Comparison of ENCODE assay signal across 13 cellular contexts in the genomic region with DNA sequence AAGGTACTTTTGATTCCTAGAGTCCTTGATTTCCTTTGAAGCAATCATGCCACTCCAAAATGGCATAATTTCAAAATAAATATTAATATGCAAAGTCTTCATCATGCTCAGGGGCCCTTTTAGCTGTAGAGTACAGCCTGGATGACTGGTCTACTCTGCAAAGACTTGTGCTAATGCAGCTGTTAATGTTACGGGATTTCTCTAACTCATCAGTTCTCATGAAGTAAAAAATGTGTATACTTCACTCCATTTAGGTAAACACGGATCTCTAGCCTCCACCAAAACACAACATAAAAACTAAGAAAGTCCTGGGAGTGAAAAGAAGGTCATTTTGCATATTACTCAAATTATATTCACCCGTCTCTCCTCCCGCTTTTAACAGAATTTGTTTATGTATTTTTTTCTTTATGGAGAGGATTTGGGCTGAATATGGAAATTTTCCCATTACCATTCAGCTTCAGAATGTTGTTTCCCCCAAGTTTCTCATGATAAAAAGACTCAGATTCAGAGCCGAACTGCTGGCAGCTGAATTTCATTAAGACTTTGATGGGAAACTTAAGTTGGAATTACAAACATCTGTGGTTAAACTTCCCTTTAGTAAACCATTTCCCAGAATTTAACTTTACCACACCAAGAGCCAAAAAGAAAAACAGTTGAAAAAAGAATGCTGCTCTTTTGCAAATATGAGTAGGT. TPM values are rescaled to one million over a fixed set of nuclear protein-coding genes. Genes with fewer than 3 reads are reported as not detected.
DNase-seq lines count a peak whose midpoint lies in the region; ATAC-seq and TF ChIP-seq lines count a peak whose summit lies in the region.
"Had no signal": no experiment of that assay in that cellular context is flagged by ENCODE, and none has a peak within 500 bp of the region (broad histone marks: within the 10 kb centered on the region; RNA-seq: fewer than 3 reads in every experiment).

No MANE protein-coding gene starts in this region.

- H3K4me2 ChIP-seq in osteoblast (ENCODE audit: insufficient read depth, low read length): peak overlapping the region; percentile 39
- H3K4me2 ChIP-seq: A549 had no signal

- peak in 2 of 4 donors; percentile 33 to 38 for ATAC-seq in heart left ventricle
- ATAC-seq in right cardiac atrium: no peak
- no peak for ATAC-seq in activated T-cell treated with anti-CD3 and anti-CD28 coated beads, Interleukin-2, amount 50 U/mL, for 72 hours (replicated peaks in 1 of 2)
- ATAC-seq: A549 had no signal

- H3K27me3 ChIP-seq in heart left ventricle (no peaks in the 10 kb centered on the region), right cardiac atrium (ENCODE audit: control insufficient read depth, insufficient read depth) (no peaks in the 10 kb centered on the region), esophagus squamous epithelium (no peaks in the 10 kb centered on the region), osteoblast (ENCODE audit: insufficient read depth, low read length) (no peaks in the 10 kb centered on the region), vagina (no peaks in the 10 kb centered on the region)

- H3K4me3 ChIP-seq in heart left ventricle (peak overlapping the region in 1 of 12 donors; percentile 7), right cardiac atrium (ENCODE audit: low read length) (no peak overlapping the region), esophagus squamous epithelium (no peak overlapping the region), osteoblast (ENCODE audit: insufficient read depth, low read length) (no peak overlapping the region), vagina (no peak overlapping the region)
- H3K4me3 ChIP-seq: A549 had no signal

- peaks cover 21% of the 10 kb centered on the region for H3K27me3 Mint-ChIP-seq in activated T-cell treated with anti-CD3 and anti-CD28 coated beads, Interleukin-2, amount 50 U/mL, for 72 hours (ENCODE audit: low read depth)

- 69 to 74% (median 70%) methylated on average over 5 of the region's 5 CpGs for WGBS in heart left ventricle, 4 donors
- WGBS in right cardiac atrium: 65% methylated on average over 5 of the region's 5 CpGs
- 61 to 62% methylated on average over 5 of the region's 5 CpGs for WGBS in esophagus squamous epithelium, 2 donors

- no peaks in the 10 kb centered on the region for H3K9me3 Mint-ChIP-seq in activated T-cell treated with anti-CD3 and anti-CD28 coated beads, Interleukin-2, amount 50 U/mL, for 72 hours

- no peak overlapping the region for H3K4me3 Mint-ChIP-seq in activated T-cell treated with anti-CD3 and anti-CD28 coated beads, Interleukin-2, amount 50 U/mL, for 72 hours

- no peak overlapping the region for H2AFZ ChIP-seq in osteoblast (ENCODE audit: low read length)

- H3K4me1 ChIP-seq in heart left ventricle (peaks cover 5 to 98% (median 72%) of the 10 kb centered on the region in 12 donors), right cardiac atrium (ENCODE audit: control insufficient read depth, insufficient read depth, low read length) (peaks cover 9% of the 10 kb centered on the region), esophagus squamous epithelium (peaks cover 0 to 68% (median 26%) of the 10 kb centered on the region in 3 donors), osteoblast (ENCODE audit: insufficient read depth, low read length) (peaks cover 79% of the 10 kb centered on the region), vagina (peaks cover 54% of the 10 kb centered on the region)
- H3K4me1 ChIP-seq: A549 had no signal

- no peak overlapping the region for H3K27ac Mint-ChIP-seq in activated T-cell treated with anti-CD3 and anti-CD28 coated beads, Interleukin-2, amount 50 U/mL, for 72 hours

- H3K79me2 ChIP-seq in osteoblast (ENCODE audit: insufficient read depth, low read length): peaks cover 91% of the 10 kb centered on the region

- H3K4me1 Mint-ChIP-seq in activated T-cell treated with anti-CD3 and anti-CD28 coated beads, Interleukin-2, amount 50 U/mL, for 72 hours (ENCODE audit: low read depth): peaks cover 11% of the 10 kb centered on the region

- no peak for TF ChIP-seq POLR2A in heart left ventricle (IDR thresholded peaks at IDR 0.05)
- TF ChIP-seq POLR2A in esophagus squamous epithelium (IDR thresholded peaks at IDR 0.05): no peak
- TF ChIP-seq POLR2A in vagina (IDR thresholded peaks at IDR 0.05): no peak

- no peaks in the 10 kb centered on the region for H3K36me3 Mint-ChIP-seq in activated T-cell treated with anti-CD3 and anti-CD28 coated beads, Interleukin-2, amount 50 U/mL, for 72 hours (ENCODE audit: insufficient read depth in 2 of 2)

- H3K27ac ChIP-seq in heart left ventricle: peak overlapping the region in 11 of 12 donors; percentile 25 to 91 (median 66)
- H3K27ac ChIP-seq in right cardiac atrium (ENCODE audit: low read length): no peak overlapping the region
- H3K27ac ChIP-seq in esophagus squamous epithelium: peak overlapping the region in 3 of 4 donors; percentile 74 to 88 (median 76)
- peak overlapping the region; percentile 79 for H3K27ac ChIP-seq in osteoblast (ENCODE audit: low read depth, low read length)
- peak overlapping the region; percentile 72 for H3K27ac ChIP-seq in vagina
- H3K27ac ChIP-seq: A549 had no signal

- no peaks in the 10 kb centered on the region for H4K20me1 ChIP-seq in osteoblast (ENCODE audit: insufficient read depth, low read length)

- H3K9me3 ChIP-seq in heart left ventricle (no peaks in the 10 kb centered on the region), right cardiac atrium (ENCODE audit: control insufficient read depth, low read length) (no peaks in the 10 kb centered on the region), esophagus squamous epithelium (no peaks in the 10 kb centered on the region), osteoblast (ENCODE audit: low read depth, low read length) (no peaks in the 10 kb centered on the region), vagina (no peaks in the 10 kb centered on the region)
- H3K9me3 ChIP-seq: A549 had no signal

- intact Hi-C loops in heart left ventricle (cut with DNase I) (no loop called here), right cardiac atrium (cut with DNase I) (no loop called here), esophagus squamous epithelium (cut with DNase I) (no loop called here), vagina (cut with DNase I) (no loop called here)

- DNase-seq in heart left ventricle (no peak), right cardiac atrium (no peak), esophagus squamous epithelium (lab: John Stamatoyannopoulos, UW) (no peak), osteoblast (ENCODE audit: insufficient read length, low spot score, missing footprints) (no peak), vagina (ENCODE audit: extremely low spot score in 2 of 2) (no peak)
- DNase-seq in activated T-cell treated with anti-CD3 and anti-CD28 coated beads, Interleukin-2, amount 50 U/mL, for 72 hours: no peak
- DNase-seq in NK-92 treated with Interleukin-12 subunit alpha and Interleukin-12 subunit beta, amount 100 ng/mL, for 24 hours (lab: John Stamatoyannopoulos, UW): no peak
- DNase-seq in stimulated activated CD4-positive, alpha-beta T cell treated with anti-CD3 and anti-CD28 coated beads, Interleukin-4, amount 100 ng/mL, for 24 hours: no peak
- DNase-seq: activated CD8-positive, alpha-beta memory T cell treated with anti-CD3 and anti-CD28 coated beads, Interleukin-2, amount 50 U/mL, for 4 hours; DND-41; Karpas-422; stimulated activated naive CD4-positive, alpha-beta T cell treated with Interleukin-2 at 50 U/mL for 16 hours had no signal

- TF ChIP-seq CTCF in heart left ventricle (IDR thresholded peaks at IDR 0.05): no peak
- no peak for TF ChIP-seq CTCF in esophagus squamous epithelium (IDR thresholded peaks at IDR 0.05)
- TF ChIP-seq CTCF in osteoblast (IDR thresholded peaks at IDR 0.05; ENCODE audit: extremely low read depth, low read depth, low read length): no peak
- no peak for TF ChIP-seq CTCF in vagina (IDR thresholded peaks at IDR 0.05)

- H3K36me3 ChIP-seq in heart left ventricle (peaks cover 0 to 38% (median 4%) of the 10 kb centered on the region in 9 donors), esophagus squamous epithelium (no peaks in the 10 kb centered on the region), osteoblast (ENCODE audit: insufficient read depth, low read length) (peaks cover 41% of the 10 kb centered on the region), vagina (no peaks in the 10 kb centered on the region)

RNA-seq across cellular contexts. Expression of gene LAMA4, which starts 8.7 kb away (rescaled TPM):
- 100 to 1,000 TPM in 2 of 9 donors, 10 to 100 TPM in 7; 42.6 to 132 (median 77.7) TPM for total RNA-seq in heart left ventricle
- polyA plus RNA-seq in heart left ventricle: 10 to 100 TPM; 23.8 to 55.9 TPM
- 10 to 100 TPM; 32.0 to 45.8 (median 33.4) TPM for total RNA-seq in right cardiac atrium
- 24.2 TPM for polyA plus RNA-seq in right cardiac atrium
- total RNA-seq in esophagus squamous epithelium: 100 to 1,000 TPM in 1 of 4 donors, 10 to 100 TPM in 1, 1 to 10 TPM in 2; 8.1 to 116 (median 19.0) TPM
- total RNA-seq in osteoblast: 260 and 456 TPM in 2 replicates
- 56.5 TPM for total RNA-seq in vagina
- total RNA-seq in activated T-cell treated with anti-CD3 and anti-CD28 coated beads, Interleukin-2, amount 50 U/mL, for 72 hours: under 1 TPM in 1 of 2 donors, not detected in 1; 0.14 TPM

Comparison
In these comparisons a context has a peak if more than half of its experiments do, and no peak if none do; other contexts are left out.
1. RNA of gene LAMA4, which starts 8.7 kb away (total RNA-seq): 260 to 456 TPM in osteoblast, 42.6 to 132 TPM in heart left ventricle, 56.5 TPM in vagina (single experiment), 32.0 to 45.8 TPM in right cardiac atrium and 8.1 to 116 TPM in esophagus squamous epithelium; 0.14 TPM in activated T-cell treated with anti-CD3 and anti-CD28 coated beads, Interleukin-2, amount 50 U/mL, for 72 hours; every median in the first group is over 4 times any median in the second.